9 cellular contexts compared by ENCODE assay signal in genomic region chr22:22030493-22031182, GRCh38. TPM values are rescaled to one million over a fixed set of nuclear protein-coding genes. Genes with fewer than 3 reads are reported as not detected.
DNase-seq lines count a peak whose midpoint lies in the region; ATAC-seq and TF ChIP-seq lines count a peak whose summit lies in the region.
"Had no signal": no experiment of that assay in that cellular context is flagged by ENCODE, and none has a peak within 500 bp of the region (broad histone marks: within the 10 kb centered on the region; RNA-seq: fewer than 3 reads in every experiment).

No MANE protein-coding gene starts in this region.

- DNase-seq in NOMO-1 (lab: John Stamatoyannopoulos, UW; ENCODE audit: unreplicated experiment in 2 of 2) = peak; percentile 8 to 23
- no peak for DNase-seq in NOMO-1 treated with dmso at 0.1 percent for 144 hours (lab: John Stamatoyannopoulos, UW; ENCODE audit: unreplicated experiment)
- no peak for DNase-seq in ascending aorta (ENCODE audit: low spot score in 2 of 2)
- DNase-seq in nephron progenitor cell = peak; percentile 36
- no peak for DNase-seq in upper lobe of left lung
- DNase-seq in ureter (ENCODE audit: low spot score) = no peak
- no peak for DNase-seq in NCI-H2081 treated with DMSO at 0.1 percent for 48 hours (lab: John Stamatoyannopoulos, UW)
- DNase-seq: activated naive CD8-positive, alpha-beta T cell treated with anti-CD3 and anti-CD28 coated beads, Interleukin-2, amount 10 ng/mL, durations not matched to agents 7 days and 5 days had no signal

- H3K4me3 ChIP-seq in ascending aorta = no peak overlapping the region
- no peak overlapping the region for H3K4me3 ChIP-seq in upper lobe of left lung

- WGBS in upper lobe of left lung, 2 donors = 51 to 56% methylated on average over 5 to 7 of the region's 7 CpGs

- intact Hi-C loops in ascending aorta (cut with DNase I) = no loop called here

- no peaks in the 10 kb centered on the region for H3K36me3 ChIP-seq in ascending aorta
- H3K36me3 ChIP-seq in upper lobe of left lung = no peaks in the 10 kb centered on the region

- H3K27me3 ChIP-seq in ascending aorta = no peaks in the 10 kb centered on the region
- no peaks in the 10 kb centered on the region for H3K27me3 ChIP-seq in upper lobe of left lung

- H3K27ac ChIP-seq in ascending aorta (peak overlapping the region; percentile 48 to 56), upper lobe of left lung (no peak overlapping the region)

- H3K27me3 Mint-ChIP-seq in nephron progenitor cell (ENCODE audit: low read depth, poor library complexity) = peaks cover 36% of the 10 kb centered on the region

- peak; percentile 48 for ATAC-seq in HG02938 (IDR thresholded peaks at IDR 0.05; ENCODE audit: unreplicated experiment)
- ATAC-seq in upper lobe of left lung (ENCODE audit: low FRiP score in 2 of 2) = no peak

- H3K9me3 Mint-ChIP-seq in nephron progenitor cell = no peaks in the 10 kb centered on the region
- H3K9me3 Mint-ChIP-seq: activated naive CD8-positive, alpha-beta T cell treated with anti-CD3 and anti-CD28 coated beads, Interleukin-2, amount 10 ng/mL, durations not matched to agents 7 days and 5 days had no signal

- TF ChIP-seq CTCF in ascending aorta (IDR thresholded peaks at IDR 0.05) (peak in 1 of 3 experiments; percentile 17), nephron progenitor cell (IDR thresholded peaks at IDR 0.05) (peak; percentile 36), upper lobe of left lung (IDR thresholded peaks at IDR 0.05) (no peak)

- TF ChIP-seq EP300 in upper lobe of left lung (IDR thresholded peaks at IDR 0.05) = no peak

- no peaks in the 10 kb centered on the region for H3K36me3 Mint-ChIP-seq in nephron progenitor cell (ENCODE audit: low read depth)
- H3K36me3 Mint-ChIP-seq: activated naive CD8-positive, alpha-beta T cell treated with anti-CD3 and anti-CD28 coated beads, Interleukin-2, amount 10 ng/mL, durations not matched to agents 7 days and 5 days had no signal

- peaks cover 28% of the 10 kb centered on the region for H3K4me1 Mint-ChIP-seq in nephron progenitor cell
- H3K4me1 Mint-ChIP-seq: activated naive CD8-positive, alpha-beta T cell treated with anti-CD3 and anti-CD28 coated beads, Interleukin-2, amount 10 ng/mL, durations not matched to agents 7 days and 5 days had no signal

- H3K9me3 ChIP-seq in ascending aorta (no peaks in the 10 kb centered on the region), upper lobe of left lung (no peaks in the 10 kb centered on the region)

- H3K27ac Mint-ChIP-seq in nephron progenitor cell = no peak overlapping the region
- H3K27ac Mint-ChIP-seq: activated naive CD8-positive, alpha-beta T cell treated with anti-CD3 and anti-CD28 coated beads, Interleukin-2, amount 10 ng/mL, durations not matched to agents 7 days and 5 days had no signal

- H3K4me3 Mint-ChIP-seq in nephron progenitor cell = no peak overlapping the region
- H3K4me3 Mint-ChIP-seq: activated naive CD8-positive, alpha-beta T cell treated with anti-CD3 and anti-CD28 coated beads, Interleukin-2, amount 10 ng/mL, durations not matched to agents 7 days and 5 days had no signal

- no peak for TF ChIP-seq POLR2A in upper lobe of left lung (IDR thresholded peaks at IDR 0.05)

- H3K4me1 ChIP-seq in ascending aorta (peaks cover 0 to 10% of the 10 kb centered on the region in 2 donors), upper lobe of left lung (no peaks in the 10 kb centered on the region)

RNA-seq across cellular contexts. Expression of gene TOP3B, which starts 48.1 kb away (rescaled TPM):
- total RNA-seq in ascending aorta = 26.4 TPM
- 100 to 1,000 TPM in 1 of 6 donors, 10 to 100 TPM in 5; 22.5 to 111 (median 34.0) TPM for total RNA-seq in upper lobe of left lung
- 29.7 TPM for total RNA-seq in ureter

Comparison
In these comparisons a context has a peak if more than half of its experiments do, and no peak if none do; other contexts are left out.
1. DNase-seq: peak in NOMO-1 (2 of 2) and nephron progenitor cell (single experiment); none in NOMO-1 treated with dmso at 0.1 percent for 144 hours (single experiment), ascending aorta (0 of 2), upper lobe of left lung (0 of 2), ureter (single experiment) and NCI-H2081 treated with DMSO at 0.1 percent for 48 hours (single experiment).
2. H3K27ac ChIP-seq: peak in ascending aorta (2 of 2); none in upper lobe of left lung (0 of 4).